ENCODE assay signal across 18 cellular contexts in genomic region chr22:23067023-23067650, GRCh38. TPM values are rescaled to one million over a fixed set of nuclear protein-coding genes. Genes with fewer than 3 reads are reported as not detected.
DNase-seq lines count a peak whose midpoint lies in the region; ATAC-seq, FAIRE-seq and TF ChIP-seq lines count a peak whose summit lies in the region.
"Had no signal": no experiment of that assay in that cellular context is flagged by ENCODE, and none has a peak within 500 bp of the region (broad histone marks: within the 10 kb centered on the region; RNA-seq: fewer than 3 reads in every experiment).

No MANE protein-coding gene starts in this region.

- H3K9me3 Mint-ChIP-seq in HFFc6 = no peaks in the 10 kb centered on the region
- H3K9me3 Mint-ChIP-seq: activated naive CD8-positive, alpha-beta T cell treated with anti-CD3 and anti-CD28 coated beads, Interleukin-2, amount 50 U/mL, for 24 hours had no signal

- no peak overlapping the region for H3K27ac Mint-ChIP-seq in HFFc6
- H3K27ac Mint-ChIP-seq: activated naive CD8-positive, alpha-beta T cell treated with anti-CD3 and anti-CD28 coated beads, Interleukin-2, amount 50 U/mL, for 24 hours had no signal

- H3K27ac ChIP-seq in coronary artery (no peak overlapping the region), pancreas (no peak overlapping the region)
- H3K27ac ChIP-seq: parathyroid adenoma had no signal

- DNase-seq in cardiac septum (ENCODE audit: low spot score) (peak; percentile 55), Right ventricle myocardium superior (no peak), coronary artery (ENCODE audit: low spot score) (peak; percentile 66), pancreas (peak in 4 of 6 donors; percentile 6 to 51 (median 28)), HFFc6 (no peak), pons (ENCODE audit: low spot score) (no peak), RCC 7860 (ENCODE audit: low spot score) (no peak)
- DNase-seq in effector CD8-positive, alpha-beta T cell (lab: John Stamatoyannopoulos, UW) = no peak
- DNase-seq: activated naive CD8-positive, alpha-beta T cell treated with anti-CD3 and anti-CD28 coated beads, Interleukin-2, amount 50 U/mL, for 24 hours; caudate nucleus; Karpas-422; NCI-H1436 treated with DMSO at 0.1 percent for 48 hours had no signal

- H3K4me3 ChIP-seq in coronary artery = no peak overlapping the region
- H3K4me3 ChIP-seq in pancreas = no peak overlapping the region
- H3K4me3 ChIP-seq: mucosa of descending colon had no signal

- H3K27me3 Mint-ChIP-seq in HFFc6 (ENCODE audit: insufficient read depth) = peaks cover 19% of the 10 kb centered on the region

- H3K36me3 Mint-ChIP-seq in HFFc6 (ENCODE audit: low read depth) = no peaks in the 10 kb centered on the region

- intact Hi-C loops in cardiac septum (cut with DNase I) (no loop called here), Right ventricle myocardium superior (cut with DNase I) (no loop called here), pancreas (cut with DNase I) (no loop called here)

- TF ChIP-seq CTCF in coronary artery (IDR thresholded peaks at IDR 0.05) (no peak), pancreas (IDR thresholded peaks at IDR 0.05) (no peak), HFFc6 (IDR thresholded peaks at IDR 0.05) (no peak)

- peaks cover 0 to 4% (median 3%) of the 10 kb centered on the region in 3 donors for H3K4me1 ChIP-seq in pancreas
- H3K4me1 ChIP-seq: parathyroid adenoma had no signal

- H3K4me1 Mint-ChIP-seq in HFFc6 (ENCODE audit: low read depth) = peaks cover 29% of the 10 kb centered on the region

- H3K36me3 ChIP-seq in pancreas = no peaks in the 10 kb centered on the region

- no peaks in the 10 kb centered on the region for H3K9me3 ChIP-seq in pancreas
- H3K9me3 ChIP-seq: mucosa of descending colon had no signal

- FAIRE-seq in pancreas (lab: Jason Lieb, UNC) (no peak), RCC 7860 (lab: Jason Lieb, UNC) (no peak)
- FAIRE-seq: D721Med, GM18507, keratinocyte had no signal

- 72 to 90% methylated on average over 6 of the region's 6 CpGs for WGBS in pancreas, 2 donors

- no peaks in the 10 kb centered on the region for H3K27me3 ChIP-seq in pancreas

- ATAC-seq in Right ventricle myocardium superior (ENCODE audit: poor library complexity) (no peak), pancreas (no peak)
- ATAC-seq: activated naive CD8-positive, alpha-beta T cell treated with anti-CD3 and anti-CD28 coated beads, Interleukin-2, amount 50 U/mL, for 24 hours; mucosa of descending colon; SK-N-SH treated with all-trans-retinoic acid at 6 μM for 48 hours had no signal

- no peak overlapping the region for H3K4me3 Mint-ChIP-seq in HFFc6
- H3K4me3 Mint-ChIP-seq: activated naive CD8-positive, alpha-beta T cell treated with anti-CD3 and anti-CD28 coated beads, Interleukin-2, amount 50 U/mL, for 24 hours had no signal

RNA-seq across cellular contexts. Expression of gene GNAZ, which starts 3.2 kb away (rescaled TPM):
- 2.2 TPM for total RNA-seq in cardiac septum
- 3.1 TPM for total RNA-seq in Right ventricle myocardium superior
- total RNA-seq in pancreas = 1 to 10 TPM in 4 of 6 donors, under 1 TPM in 2; 0.88 to 2.3 (median 1.6) TPM
- 1 to 10 TPM; 2.8 to 9.7 TPM for polyA plus RNA-seq in pancreas
- total RNA-seq in HFFc6 (2021; fragmentation: NEBNext Ultra II Directional; extraction: Animal tissue kit (Norgen Biotek cat#: 25700)) = 10 to 100 TPM; 19.0 to 22.5 (median 20.1) TPM

Comparison
In these comparisons a context has a peak if more than half of its experiments do, and no peak if none do; other contexts are left out.
1. DNase-seq: peak in cardiac septum (single experiment), coronary artery (single experiment) and pancreas (4 of 6); none in Right ventricle myocardium superior (single experiment), HFFc6 (single experiment), pons (single experiment), RCC 7860 (single experiment) and effector CD8-positive, alpha-beta T cell (single experiment).